Comparison of ENCODE assay signal across 8 cellular contexts in genomic region chr14:50397461-50398196, GRCh38. TPM values are rescaled to one million over a fixed set of nuclear protein-coding genes. Genes with fewer than 3 reads are reported as not detected.
DNase-seq lines count a peak whose midpoint lies in the region; ATAC-seq, FAIRE-seq and TF ChIP-seq lines count a peak whose summit lies in the region.

No MANE protein-coding gene starts in this region.

- peak overlapping the region; percentile 63 for H3K9ac ChIP-seq in HepG2 (ENCODE audit: insufficient read depth, low read depth, low read length)

- DNase-seq in Daoy (ENCODE audit: low read depth) (peak; percentile 55), NCI-H1694 treated with DMSO at 0.1 percent for 48 hours (lab: John Stamatoyannopoulos, UW) (peak; percentile 49), caudate nucleus (lab: John Stamatoyannopoulos, UW) (peak in 12 of 61 donors; percentile 15 to 52 (median 32)), HepG2 (ENCODE audit: low spot score) (peak; percentile 24), testis (peak; percentile 20), NCI-H1436 treated with DMSO at 0.1 percent for 48 hours (lab: John Stamatoyannopoulos, UW) (no peak), 8988T (no peak)

- H3K36me3 ChIP-seq in HepG2 (replicated peaks in 1 of 2; ENCODE audit: control insufficient read depth in 1 of 2, insufficient read depth in 2 of 2, low read length in 2 of 2) (no peaks in the 10 kb centered on the region), testis (ENCODE audit: low read depth, missing control alignments) (no peaks in the 10 kb centered on the region)

- peak overlapping the region; percentile 39 for H2AFZ ChIP-seq in HepG2 (ENCODE audit: low read length)

- TF ChIP-seq CTCF in HepG2 (CRISPR knock-in tag; IDR thresholded peaks at IDR 0.05): no peak
- TF ChIP-seq CTCF in testis (IDR thresholded peaks at IDR 0.05): no peak

- H3K4me1 ChIP-seq in HepG2 (ENCODE audit: insufficient read depth, low read length) (peaks cover 44% of the 10 kb centered on the region), testis (peaks cover 3% of the 10 kb centered on the region)

- H3K9me3 ChIP-seq in HepG2 (ENCODE audit: low read length): no peaks in the 10 kb centered on the region
- no peaks in the 10 kb centered on the region for H3K9me3 ChIP-seq in testis

- intact Hi-C loops in HepG2 (cut with micrococcal nuclease; ENCODE audit: unreplicated experiment): loop anchor here (5.0 kb wide), 2 partner anchors 45 to 75 kb away; no protein-coding TSS in a partner anchor
- intact Hi-C loops in testis (cut with DNase I; ENCODE audit: low total_unique reads): no loop called here

- H3K4me3 ChIP-seq in HepG2 (replicated peaks in 1 of 3; ENCODE audit: insufficient read depth in 1 of 3, low read depth in 2 of 3, low read length in 3 of 3) (peak overlapping the region; percentile 61 to 73 (median 61)), testis (peak overlapping the region; percentile 73 to 75)

- no TSS peak for BruUV-seq in HepG2 (replicated peaks; lab: Mats Ljungman, UMichigan)

- peak overlapping the region; percentile 29 for H3K27ac ChIP-seq in caudate nucleus (ENCODE audit: low read depth, low read length)
- peak overlapping the region; percentile 53 for H3K27ac ChIP-seq in HepG2 (ENCODE audit: extremely low read length, insufficient read depth, low read length)
- peak overlapping the region in 1 of 2 donors; percentile 70 for H3K27ac ChIP-seq in testis

- in situ Hi-C loops in HepG2 (cut with HindIII; ENCODE audit: extremely low pct_ligation_motif_present, low pct_unique_long_range_greater_than_20kb): no loop called here

- TF ChIP-seq POLR2A in HepG2 (IDR thresholded peaks at IDR 0.05; ENCODE audit: insufficient read depth in 1 of 2, low read depth in 2 of 2, low read length in 2 of 2): no peak
- no peak for TF ChIP-seq POLR2A in testis (IDR thresholded peaks at IDR 0.05)

- peak; percentile 66 for ATAC-seq in HepG2
- ATAC-seq in HG02884 (IDR thresholded peaks at IDR 0.05; ENCODE audit: unreplicated experiment): no peak

- H4K20me1 ChIP-seq in HepG2 (ENCODE audit: insufficient read depth, low read length): no peaks in the 10 kb centered on the region

- POLR2A ChIA-PET in HepG2 (lab: Yijun Ruan, JAX): interaction anchor here (1.2 to 1.4 kb wide), 2 partner anchors 77 to 85 kb away, joined by 4 to 5 read pairs; partner anchors contain the start of genes DMAC2L and L2HGDH

- CTCF ChIA-PET in HepG2 (lab: Yijun Ruan, JAX; ENCODE audit: low intra/inter-chr PET ratio, low total read pairs): no interaction called here

- no peaks in the 10 kb centered on the region for H3K79me2 ChIP-seq in HepG2 (ENCODE audit: insufficient read depth, low read length)

- H3K27me3 ChIP-seq in HepG2 (ENCODE audit: control insufficient read depth in 1 of 2, insufficient read depth in 2 of 2, low read length in 2 of 2) (no peaks in the 10 kb centered on the region), testis (no peaks in the 10 kb centered on the region)

- peak overlapping the region; percentile 96 for H3K4me2 ChIP-seq in HepG2 (ENCODE audit: low read depth, low read length)

- 1% methylated on average over 9 of the region's 9 CpGs for WGBS in HepG2 (ENCODE audit: low lambda C conversion rate)
- 8 to 13% methylated on average over 9 of the region's 9 CpGs for WGBS in testis, 2 donors

- no peak for TF ChIP-seq RAD21 in HepG2 (CRISPR knock-in tag; IDR thresholded peaks at IDR 0.05)

- TF ChIP-seq EP300 in HepG2 (IDR thresholded peaks at IDR 0.05; ENCODE audit: low read depth in 2 of 2, low read length in 2 of 2) (no peak), HepG2 (CRISPR knock-in tag; IDR thresholded peaks at IDR 0.05; ENCODE audit: borderline replicate concordance) (no peak)

- FAIRE-seq in HepG2 (lab: Jason Lieb, UNC): no peak

TF ChIP-seq in HepG2, 621 proteins besides CTCF, POLR2A, EP300 and RAD21 (continues in another document):
- TF ChIP-seq ZNF770 (CRISPR knock-in tag; IDR thresholded peaks at IDR 0.05) (no peak), ZNF512B (CRISPR knock-in tag; IDR thresholded peaks at IDR 0.05; ENCODE audit: borderline replicate concordance) (peak; percentile 67; the same call in 1 of the 2 replicates), TGIF2 (CRISPR knock-in tag; IDR thresholded peaks at IDR 0.05) (peak; percentile 72), KDM5B (CRISPR knock-in tag; IDR thresholded peaks at IDR 0.05; ENCODE audit: borderline replicate concordance) (no peak), MIER3 (CRISPR knock-in tag; IDR thresholded peaks at IDR 0.05; ENCODE audit: borderline replicate concordance) (no peak), ZFP62 (CRISPR knock-in tag; IDR thresholded peaks at IDR 0.05) (no peak), GMEB1 (CRISPR knock-in tag; IDR thresholded peaks at IDR 0.05; ENCODE audit: borderline replicate concordance) (no peak), ZNF367 (CRISPR knock-in tag; IDR thresholded peaks at IDR 0.05; ENCODE audit: borderline replicate concordance) (no peak)

RNA-seq across cellular contexts. Expression of gene CDKL1, which starts 0.9 kb away (rescaled TPM):
- 2.5 and 4.7 TPM in 2 replicates for total RNA-seq in Daoy (2014; rRNA removed; shearing (Covaris generic))
- total RNA-seq in HepG2 (2016; rRNA removed; fragmentation: Illumina TruSeq; extraction: Trizol) (5.1 and 7.9 TPM in 2 replicates), testis (1 to 10 TPM; 2.0 to 4.4 TPM)
- 1.4 and 3.0 TPM in 2 replicates for total RNA-seq in HepG2 (2016; cell fraction: cytosol; rRNA removed; fragmentation: Illumina TruSeq; extraction: Trizol; ENCODE audit: low read depth)
- 4.2 and 9.4 TPM in 2 replicates for total RNA-seq in HepG2 (2016; cell fraction: insoluble cytoplasmic fraction; rRNA removed; fragmentation: Illumina TruSeq; extraction: Trizol)
- 2.3 and 3.1 TPM in 2 replicates for total RNA-seq in HepG2 (2016; cell fraction: membrane; rRNA removed; fragmentation: Illumina TruSeq; extraction: Trizol)
- 1.9 and 6.9 TPM in 2 replicates for total RNA-seq in HepG2 (2016; cell fraction: nucleus; rRNA removed; fragmentation: Illumina TruSeq; extraction: Trizol)
- polyA plus RNA-seq in HepG2 (2011; rRNA removed) (0.30 and 4.4 TPM in 2 replicates), testis (ENCODE audit: insufficient read depth, low read depth, low replicate concordance) (3.3 TPM)
- 0.33 and 1.1 TPM in 2 replicates for polyA plus RNA-seq in HepG2 (2011; cell fraction: cytosol; rRNA removed)
- 0.57 and 0.66 TPM in 2 replicates for polyA plus RNA-seq in HepG2 (2011; cell fraction: nucleus; rRNA removed)
- 0.33 and 0.63 TPM in 2 replicates for polyA plus RNA-seq in HepG2 (2012)
- polyA plus RNA-seq in HepG2 (2016; cell fraction: cytosol; fragmentation: Illumina TruSeq; extraction: Trizol; ENCODE audit: low read depth): 0.33 and 1.4 TPM in 2 replicates
- 7.0 and 9.1 TPM in 2 replicates for polyA plus RNA-seq in HepG2 (2016; cell fraction: insoluble cytoplasmic fraction; fragmentation: Illumina TruSeq; extraction: Trizol; ENCODE audit: low read depth)
- polyA plus RNA-seq in HepG2 (2016; cell fraction: membrane; fragmentation: Illumina TruSeq; extraction: Trizol; ENCODE audit: low read depth): 0.94 and 1.4 TPM in 2 replicates
- polyA plus RNA-seq in HepG2 (2016; cell fraction: nucleus; fragmentation: Illumina TruSeq; extraction: Trizol; ENCODE audit: insufficient read depth, low read depth): 1.9 and 2.0 TPM in 2 replicates
- 1.7 and 2.9 TPM in 2 replicates for polyA minus RNA-seq in HepG2 (2011; rRNA and poly(A)+ RNA removed; ENCODE audit: low replicate concordance)
- polyA minus RNA-seq in HepG2 (2011; cell fraction: cytosol; rRNA and poly(A)+ RNA removed): 0.79 and 2.7 TPM in 2 replicates
- 0.99 and 1.2 TPM in 2 replicates for polyA minus RNA-seq in HepG2 (2011; cell fraction: nucleus; rRNA and poly(A)+ RNA removed)

Comparison
In these comparisons a context has a peak if more than half of its experiments do, and no peak if none do; other contexts are left out.
1. DNase-seq: peak in Daoy (single experiment), NCI-H1694 treated with DMSO at 0.1 percent for 48 hours (single experiment), HepG2 (single experiment) and testis (single experiment); none in NCI-H1436 treated with DMSO at 0.1 percent for 48 hours (single experiment) and 8988T (single experiment).